8 cellular contexts compared by ENCODE assay signal in the genomic region with DNA sequence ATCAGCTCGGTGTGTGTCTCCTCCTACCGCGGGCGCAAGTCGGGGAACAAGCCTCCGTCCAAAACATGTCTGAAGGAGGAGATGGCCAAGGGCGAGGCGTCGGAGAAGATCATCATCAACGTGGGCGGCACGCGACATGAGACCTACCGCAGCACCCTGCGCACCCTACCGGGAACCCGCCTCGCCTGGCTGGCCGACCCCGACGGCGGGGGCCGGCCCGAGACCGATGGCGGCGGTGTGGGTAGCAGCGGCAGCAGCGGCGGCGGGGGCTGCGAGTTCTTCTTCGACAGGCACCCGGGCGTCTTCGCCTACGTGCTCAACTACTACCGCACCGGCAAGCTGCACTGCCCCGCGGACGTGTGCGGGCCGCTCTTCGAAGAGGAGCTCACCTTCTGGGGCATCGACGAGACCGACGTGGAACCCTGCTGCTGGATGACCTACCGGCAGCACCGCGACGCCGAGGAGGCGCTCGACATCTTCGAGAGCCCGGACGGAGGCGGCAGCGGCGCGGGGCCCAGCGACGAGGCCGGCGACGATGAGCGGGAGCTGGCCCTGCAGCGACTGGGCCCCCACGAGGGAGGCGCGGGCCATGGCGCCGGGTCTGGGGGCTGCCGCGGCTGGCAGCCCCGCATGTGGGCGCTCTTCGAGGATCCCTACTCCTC. TPM values are rescaled to one million over a fixed set of nuclear protein-coding genes. Genes with fewer than 3 reads are reported as not detected.
A peak's percentile ranks its signal among the peaks of the same experiment; 100 is the strongest.
DNase-seq lines count a peak whose midpoint lies in the region; ATAC-seq and TF ChIP-seq lines count a peak whose summit lies in the region.

No MANE protein-coding gene starts in this region.

- no peaks in the 10 kb centered on the region; the same call in 2 of the 3 replicates for H3K9me3 Mint-ChIP-seq in GM23338

- H4K20me1 ChIP-seq in GM23338 (replicated peaks; ENCODE audit: insufficient read depth) = no peaks in the 10 kb centered on the region; the same call in 1 of the 2 replicates

- H3K36me3 Mint-ChIP-seq in GM23338 (ENCODE audit: low read depth) = no peaks in the 10 kb centered on the region; the same call in 2 of the 3 replicates

- no peaks in the 10 kb centered on the region for H3K9me2 ChIP-seq in GM23338 (ENCODE audit: insufficient read depth)

- ATAC-seq in GM23338 (peak; percentile 1), HG03135 (IDR thresholded peaks at IDR 0.05; ENCODE audit: unreplicated experiment) (no peak)

- H3K27me3 Mint-ChIP-seq in GM23338 (ENCODE audit: insufficient read depth, low read depth, poor library complexity) = peaks cover 22% of the 10 kb centered on the region

- H3K4me1 Mint-ChIP-seq in GM23338 = peaks cover 47% of the 10 kb centered on the region

- H3K79me2 ChIP-seq in GM23338 (replicated peaks; ENCODE audit: insufficient read depth) = no peaks in the 10 kb centered on the region

- TF ChIP-seq EP300 in esophagus muscularis mucosa (IDR thresholded peaks at IDR 0.05) (no peak), sigmoid colon (IDR thresholded peaks at IDR 0.05) (no peak)

- peaks cover 16% of the 10 kb centered on the region; the same call in 1 of the 2 replicates for H3F3A ChIP-seq in GM23338 (replicated peaks; ENCODE audit: low read depth)

- WGBS in esophagus muscularis mucosa = no CpG with 5 or more reads among the region's 80 CpGs
- WGBS in sigmoid colon, 2 donors = 10 to 46% methylated on average over 80 of the region's 80 CpGs

- peaks cover 28% of the 10 kb centered on the region for H3K4me1 ChIP-seq in GM23338 (ENCODE audit: insufficient read depth)
- peaks cover 28 to 75% (median 62%) of the 10 kb centered on the region in 4 donors for H3K4me1 ChIP-seq in esophagus muscularis mucosa
- peaks cover 0 to 30% (median 21%) of the 10 kb centered on the region in 4 donors for H3K4me1 ChIP-seq in sigmoid colon

- TF ChIP-seq CTCF in GM23338 (conservative IDR thresholded peaks at IDR 0.05; ENCODE audit: low read depth in 2 of 2) = no peak
- TF ChIP-seq CTCF in VCaP (conservative IDR thresholded peaks at IDR 0.05) = no peak
- TF ChIP-seq CTCF in esophagus muscularis mucosa (IDR thresholded peaks at IDR 0.05) = no peak
- no peak for TF ChIP-seq CTCF in sigmoid colon (IDR thresholded peaks at IDR 0.05)

- H3K36me3 ChIP-seq in GM23338 (ENCODE audit: insufficient read depth) = no peaks in the 10 kb centered on the region
- peaks cover 0 to 6% (median 0%) of the 10 kb centered on the region in 4 donors for H3K36me3 ChIP-seq in esophagus muscularis mucosa
- H3K36me3 ChIP-seq in sigmoid colon = no peaks in the 10 kb centered on the region

- DNase-seq in GM23338 (ENCODE audit: low spot score) = peak; percentile 45
- no peak for DNase-seq in esophagus muscularis mucosa (ENCODE audit: extremely low spot score)
- no peak for DNase-seq in sigmoid colon
- no peak for DNase-seq in EL
- no peak for DNase-seq in NCI-H2029 (lab: John Stamatoyannopoulos, UW)
- DNase-seq in NCI-H774 (lab: John Stamatoyannopoulos, UW) = no peak

- H3K4me3 ChIP-seq in GM23338 (peak overlapping the region; percentile 82), esophagus muscularis mucosa (peak overlapping the region; percentile 65 to 93 (median 83)), sigmoid colon (peak overlapping the region; percentile 52 to 83 (median 76))

- H3K27me3 ChIP-seq in GM23338 (ENCODE audit: insufficient read depth) = peaks cover 36% of the 10 kb centered on the region
- peaks cover 0 to 6% (median 2%) of the 10 kb centered on the region in 4 donors for H3K27me3 ChIP-seq in esophagus muscularis mucosa
- peaks cover 0 to 15% (median 0%) of the 10 kb centered on the region in 3 donors for H3K27me3 ChIP-seq in sigmoid colon

- intact Hi-C loops in esophagus muscularis mucosa (cut with DNase I) (no loop called here), sigmoid colon (cut with DNase I) (no loop called here)

- no peak overlapping the region for H3K27ac Mint-ChIP-seq in GM23338

- peak overlapping the region; percentile 95 for H3K4me2 ChIP-seq in GM23338

- no peak overlapping the region for H3K27ac ChIP-seq in GM23338 (ENCODE audit: low read depth)
- peak overlapping the region; percentile 74; the same call in 1 of the 2 replicates for H3K27ac ChIP-seq in VCaP
- H3K27ac ChIP-seq in esophagus muscularis mucosa (replicated peaks in 1 of 4) = peak overlapping the region; percentile 2 to 90 (median 85)
- peak overlapping the region in 1 of 4 donors; percentile 82 for H3K27ac ChIP-seq in sigmoid colon

- H3K9me3 ChIP-seq in esophagus muscularis mucosa (no peaks in the 10 kb centered on the region), sigmoid colon (no peaks in the 10 kb centered on the region)

- TF ChIP-seq POLR2A in esophagus muscularis mucosa (IDR thresholded peaks at IDR 0.05; ENCODE audit: low read depth) = no peak
- TF ChIP-seq POLR2A in sigmoid colon (IDR thresholded peaks at IDR 0.05) = no peak

- H2AFZ ChIP-seq in GM23338 = peak overlapping the region; percentile 89

- peak overlapping the region; percentile 82 for H3K4me3 Mint-ChIP-seq in GM23338

TF ChIP-seq in GM23338, 12 proteins besides CTCF, POLR2A, EP300 and RAD21:
- TF ChIP-seq, protein P1, sequence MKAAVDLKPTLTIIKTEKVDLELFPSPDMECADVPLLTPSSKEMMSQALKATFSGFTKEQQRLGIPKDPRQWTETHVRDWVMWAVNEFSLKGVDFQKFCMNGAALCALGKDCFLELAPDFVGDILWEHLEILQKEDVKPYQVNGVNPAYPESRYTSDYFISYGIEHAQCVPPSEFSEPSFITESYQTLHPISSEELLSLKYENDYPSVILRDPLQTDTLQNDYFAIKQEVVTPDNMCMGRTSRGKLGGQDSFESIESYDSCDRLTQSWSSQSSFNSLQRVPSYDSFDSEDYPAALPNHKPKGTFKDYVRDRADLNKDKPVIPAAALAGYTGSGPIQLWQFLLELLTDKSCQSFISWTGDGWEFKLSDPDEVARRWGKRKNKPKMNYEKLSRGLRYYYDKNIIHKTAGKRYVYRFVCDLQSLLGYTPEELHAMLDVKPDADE (IDR thresholded peaks at IDR 0.05) = no peak
- 0 out of 2 replicates have a peak, but pooled peaks have one; percentile 9 for TF ChIP-seq POLR2AphosphoS5 (IDR thresholded peaks at IDR 0.05; ENCODE audit: low read depth)
- TF ChIP-seq NANOG (IDR thresholded peaks at IDR 0.05; ENCODE audit: borderline replicate concordance) = no peak
- TF ChIP-seq EZH2 (IDR thresholded peaks at IDR 0.05; ENCODE audit: low read depth, unreplicated experiment) = peak; percentile 81
- no peak for TF ChIP-seq STAT1 (IDR thresholded peaks at IDR 0.05; ENCODE audit: unreplicated experiment)
- no peak for TF ChIP-seq JUNB (IDR thresholded peaks at IDR 0.05; ENCODE audit: unreplicated experiment)
- no peak for TF ChIP-seq ZNF331 (CRISPR knock-in tag; IDR thresholded peaks at IDR 0.05; ENCODE audit: low read depth)
- TF ChIP-seq, protein P2, sequence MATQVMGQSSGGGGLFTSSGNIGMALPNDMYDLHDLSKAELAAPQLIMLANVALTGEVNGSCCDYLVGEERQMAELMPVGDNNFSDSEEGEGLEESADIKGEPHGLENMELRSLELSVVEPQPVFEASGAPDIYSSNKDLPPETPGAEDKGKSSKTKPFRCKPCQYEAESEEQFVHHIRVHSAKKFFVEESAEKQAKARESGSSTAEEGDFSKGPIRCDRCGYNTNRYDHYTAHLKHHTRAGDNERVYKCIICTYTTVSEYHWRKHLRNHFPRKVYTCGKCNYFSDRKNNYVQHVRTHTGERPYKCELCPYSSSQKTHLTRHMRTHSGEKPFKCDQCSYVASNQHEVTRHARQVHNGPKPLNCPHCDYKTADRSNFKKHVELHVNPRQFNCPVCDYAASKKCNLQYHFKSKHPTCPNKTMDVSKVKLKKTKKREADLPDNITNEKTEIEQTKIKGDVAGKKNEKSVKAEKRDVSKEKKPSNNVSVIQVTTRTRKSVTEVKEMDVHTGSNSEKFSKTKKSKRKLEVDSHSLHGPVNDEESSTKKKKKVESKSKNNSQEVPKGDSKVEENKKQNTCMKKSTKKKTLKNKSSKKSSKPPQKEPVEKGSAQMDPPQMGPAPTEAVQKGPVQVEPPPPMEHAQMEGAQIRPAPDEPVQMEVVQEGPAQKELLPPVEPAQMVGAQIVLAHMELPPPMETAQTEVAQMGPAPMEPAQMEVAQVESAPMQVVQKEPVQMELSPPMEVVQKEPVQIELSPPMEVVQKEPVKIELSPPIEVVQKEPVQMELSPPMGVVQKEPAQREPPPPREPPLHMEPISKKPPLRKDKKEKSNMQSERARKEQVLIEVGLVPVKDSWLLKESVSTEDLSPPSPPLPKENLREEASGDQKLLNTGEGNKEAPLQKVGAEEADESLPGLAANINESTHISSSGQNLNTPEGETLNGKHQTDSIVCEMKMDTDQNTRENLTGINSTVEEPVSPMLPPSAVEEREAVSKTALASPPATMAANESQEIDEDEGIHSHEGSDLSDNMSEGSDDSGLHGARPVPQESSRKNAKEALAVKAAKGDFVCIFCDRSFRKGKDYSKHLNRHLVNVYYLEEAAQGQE (IDR thresholded peaks at IDR 0.05; ENCODE audit: unreplicated experiment) = no peak

RNA-seq across cellular contexts. Expression of gene KCNC4, which starts 1.5 kb away (rescaled TPM):
- total RNA-seq in GM23338 (2014; rRNA removed; shearing (Covaris generic)) = 10.5 and 10.7 TPM in 2 replicates
- polyA plus RNA-seq in GM23338 (2016; fragmentation: Nextera tagmentation; extraction: Ambion mirVana) (3.4 and 3.5 TPM in 2 replicates), sigmoid colon (1 to 10 TPM in 1 of 3 donors, under 1 TPM in 2; 0.60 to 3.6 (median 0.69) TPM)
- total RNA-seq in esophagus muscularis mucosa (10 to 100 TPM in 2 of 4 donors, 1 to 10 TPM in 2; 4.6 to 18.0 (median 9.7) TPM), sigmoid colon (1 to 10 TPM; 1.8 to 6.4 (median 3.2) TPM)
